ENCODE assay signal across 1 cellular context in the genomic region with DNA sequence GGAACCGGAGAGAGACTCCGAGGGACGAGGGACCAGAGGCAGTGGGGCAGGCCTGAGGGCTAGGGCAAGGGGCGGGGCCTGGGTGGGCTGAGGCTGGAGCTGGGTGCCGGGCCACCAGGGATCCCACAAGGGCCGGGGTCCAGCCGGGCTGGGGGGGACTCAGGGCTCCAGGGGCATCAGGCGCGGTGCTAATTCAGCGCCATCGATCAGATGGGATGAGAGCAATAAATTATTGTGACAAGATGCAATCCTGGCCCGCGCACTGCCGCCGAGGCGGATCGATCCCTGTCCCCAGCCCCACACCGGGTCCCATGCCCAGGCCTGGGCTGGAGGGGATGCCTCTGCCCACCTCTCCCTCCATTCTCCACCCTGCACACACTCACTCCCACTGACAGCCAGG.
TF ChIP-seq lines count a peak whose summit lies in the region.

No MANE protein-coding gene starts in this region.

TF ChIP-seq in neural cell, 6 proteins besides CTCF, POLR2A, EP300 and RAD21:
- TF ChIP-seq, protein P1, sequence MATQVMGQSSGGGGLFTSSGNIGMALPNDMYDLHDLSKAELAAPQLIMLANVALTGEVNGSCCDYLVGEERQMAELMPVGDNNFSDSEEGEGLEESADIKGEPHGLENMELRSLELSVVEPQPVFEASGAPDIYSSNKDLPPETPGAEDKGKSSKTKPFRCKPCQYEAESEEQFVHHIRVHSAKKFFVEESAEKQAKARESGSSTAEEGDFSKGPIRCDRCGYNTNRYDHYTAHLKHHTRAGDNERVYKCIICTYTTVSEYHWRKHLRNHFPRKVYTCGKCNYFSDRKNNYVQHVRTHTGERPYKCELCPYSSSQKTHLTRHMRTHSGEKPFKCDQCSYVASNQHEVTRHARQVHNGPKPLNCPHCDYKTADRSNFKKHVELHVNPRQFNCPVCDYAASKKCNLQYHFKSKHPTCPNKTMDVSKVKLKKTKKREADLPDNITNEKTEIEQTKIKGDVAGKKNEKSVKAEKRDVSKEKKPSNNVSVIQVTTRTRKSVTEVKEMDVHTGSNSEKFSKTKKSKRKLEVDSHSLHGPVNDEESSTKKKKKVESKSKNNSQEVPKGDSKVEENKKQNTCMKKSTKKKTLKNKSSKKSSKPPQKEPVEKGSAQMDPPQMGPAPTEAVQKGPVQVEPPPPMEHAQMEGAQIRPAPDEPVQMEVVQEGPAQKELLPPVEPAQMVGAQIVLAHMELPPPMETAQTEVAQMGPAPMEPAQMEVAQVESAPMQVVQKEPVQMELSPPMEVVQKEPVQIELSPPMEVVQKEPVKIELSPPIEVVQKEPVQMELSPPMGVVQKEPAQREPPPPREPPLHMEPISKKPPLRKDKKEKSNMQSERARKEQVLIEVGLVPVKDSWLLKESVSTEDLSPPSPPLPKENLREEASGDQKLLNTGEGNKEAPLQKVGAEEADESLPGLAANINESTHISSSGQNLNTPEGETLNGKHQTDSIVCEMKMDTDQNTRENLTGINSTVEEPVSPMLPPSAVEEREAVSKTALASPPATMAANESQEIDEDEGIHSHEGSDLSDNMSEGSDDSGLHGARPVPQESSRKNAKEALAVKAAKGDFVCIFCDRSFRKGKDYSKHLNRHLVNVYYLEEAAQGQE (IDR thresholded peaks at IDR 0.05; ENCODE audit: borderline replicate concordance), result no peak
- TF ChIP-seq EZH2 (IDR thresholded peaks at IDR 0.05; ENCODE audit: borderline replicate concordance, insufficient read depth, low read length, poor library complexity, severe bottlenecking), result peak; percentile 19
- TF ChIP-seq SMC3 (conservative IDR thresholded peaks at IDR 0.05; ENCODE audit: poor library complexity), result no peak
- no peak for TF ChIP-seq POLR2AphosphoS5 (IDR thresholded peaks at IDR 0.05)
- TF ChIP-seq TAF1 (IDR thresholded peaks at IDR 0.05; ENCODE audit: low read depth), result no peak
